Comparison of ENCODE assay signal across 1 cellular context in the genomic region with DNA sequence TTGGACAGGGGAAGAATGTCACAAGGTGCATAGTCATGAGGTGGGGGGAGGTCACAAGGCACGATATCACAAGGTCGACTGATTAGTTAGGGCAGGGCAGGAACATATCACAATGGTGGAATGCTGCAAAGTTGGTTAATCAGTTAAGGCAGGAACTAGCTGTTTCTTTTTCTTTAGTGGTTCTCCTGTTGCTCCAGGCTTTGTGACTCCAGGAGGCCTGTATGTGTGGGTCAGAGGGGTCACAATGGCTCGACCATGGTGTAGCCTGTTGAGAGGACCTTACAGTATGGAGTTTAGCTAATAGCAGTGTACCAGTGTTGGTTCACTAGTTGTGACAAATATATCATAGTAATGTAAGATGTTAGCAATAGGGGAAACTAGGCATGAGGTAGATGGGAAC.
TF ChIP-seq lines count a peak whose summit lies in the region.

No MANE protein-coding gene starts in this region.

TF ChIP-seq in GM23338, 12 proteins besides CTCF, POLR2A, EP300 and RAD21 (continued from another document):
- TF ChIP-seq, protein P1, sequence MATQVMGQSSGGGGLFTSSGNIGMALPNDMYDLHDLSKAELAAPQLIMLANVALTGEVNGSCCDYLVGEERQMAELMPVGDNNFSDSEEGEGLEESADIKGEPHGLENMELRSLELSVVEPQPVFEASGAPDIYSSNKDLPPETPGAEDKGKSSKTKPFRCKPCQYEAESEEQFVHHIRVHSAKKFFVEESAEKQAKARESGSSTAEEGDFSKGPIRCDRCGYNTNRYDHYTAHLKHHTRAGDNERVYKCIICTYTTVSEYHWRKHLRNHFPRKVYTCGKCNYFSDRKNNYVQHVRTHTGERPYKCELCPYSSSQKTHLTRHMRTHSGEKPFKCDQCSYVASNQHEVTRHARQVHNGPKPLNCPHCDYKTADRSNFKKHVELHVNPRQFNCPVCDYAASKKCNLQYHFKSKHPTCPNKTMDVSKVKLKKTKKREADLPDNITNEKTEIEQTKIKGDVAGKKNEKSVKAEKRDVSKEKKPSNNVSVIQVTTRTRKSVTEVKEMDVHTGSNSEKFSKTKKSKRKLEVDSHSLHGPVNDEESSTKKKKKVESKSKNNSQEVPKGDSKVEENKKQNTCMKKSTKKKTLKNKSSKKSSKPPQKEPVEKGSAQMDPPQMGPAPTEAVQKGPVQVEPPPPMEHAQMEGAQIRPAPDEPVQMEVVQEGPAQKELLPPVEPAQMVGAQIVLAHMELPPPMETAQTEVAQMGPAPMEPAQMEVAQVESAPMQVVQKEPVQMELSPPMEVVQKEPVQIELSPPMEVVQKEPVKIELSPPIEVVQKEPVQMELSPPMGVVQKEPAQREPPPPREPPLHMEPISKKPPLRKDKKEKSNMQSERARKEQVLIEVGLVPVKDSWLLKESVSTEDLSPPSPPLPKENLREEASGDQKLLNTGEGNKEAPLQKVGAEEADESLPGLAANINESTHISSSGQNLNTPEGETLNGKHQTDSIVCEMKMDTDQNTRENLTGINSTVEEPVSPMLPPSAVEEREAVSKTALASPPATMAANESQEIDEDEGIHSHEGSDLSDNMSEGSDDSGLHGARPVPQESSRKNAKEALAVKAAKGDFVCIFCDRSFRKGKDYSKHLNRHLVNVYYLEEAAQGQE (IDR thresholded peaks at IDR 0.05; ENCODE audit: unreplicated experiment): no peak
- no peak for TF ChIP-seq EZH2 (IDR thresholded peaks at IDR 0.05; ENCODE audit: low read depth, unreplicated experiment)
- no peak for TF ChIP-seq CREB1 (CRISPR knock-in tag; IDR thresholded peaks at IDR 0.05; ENCODE audit: low read depth)
- TF ChIP-seq, protein P2, sequence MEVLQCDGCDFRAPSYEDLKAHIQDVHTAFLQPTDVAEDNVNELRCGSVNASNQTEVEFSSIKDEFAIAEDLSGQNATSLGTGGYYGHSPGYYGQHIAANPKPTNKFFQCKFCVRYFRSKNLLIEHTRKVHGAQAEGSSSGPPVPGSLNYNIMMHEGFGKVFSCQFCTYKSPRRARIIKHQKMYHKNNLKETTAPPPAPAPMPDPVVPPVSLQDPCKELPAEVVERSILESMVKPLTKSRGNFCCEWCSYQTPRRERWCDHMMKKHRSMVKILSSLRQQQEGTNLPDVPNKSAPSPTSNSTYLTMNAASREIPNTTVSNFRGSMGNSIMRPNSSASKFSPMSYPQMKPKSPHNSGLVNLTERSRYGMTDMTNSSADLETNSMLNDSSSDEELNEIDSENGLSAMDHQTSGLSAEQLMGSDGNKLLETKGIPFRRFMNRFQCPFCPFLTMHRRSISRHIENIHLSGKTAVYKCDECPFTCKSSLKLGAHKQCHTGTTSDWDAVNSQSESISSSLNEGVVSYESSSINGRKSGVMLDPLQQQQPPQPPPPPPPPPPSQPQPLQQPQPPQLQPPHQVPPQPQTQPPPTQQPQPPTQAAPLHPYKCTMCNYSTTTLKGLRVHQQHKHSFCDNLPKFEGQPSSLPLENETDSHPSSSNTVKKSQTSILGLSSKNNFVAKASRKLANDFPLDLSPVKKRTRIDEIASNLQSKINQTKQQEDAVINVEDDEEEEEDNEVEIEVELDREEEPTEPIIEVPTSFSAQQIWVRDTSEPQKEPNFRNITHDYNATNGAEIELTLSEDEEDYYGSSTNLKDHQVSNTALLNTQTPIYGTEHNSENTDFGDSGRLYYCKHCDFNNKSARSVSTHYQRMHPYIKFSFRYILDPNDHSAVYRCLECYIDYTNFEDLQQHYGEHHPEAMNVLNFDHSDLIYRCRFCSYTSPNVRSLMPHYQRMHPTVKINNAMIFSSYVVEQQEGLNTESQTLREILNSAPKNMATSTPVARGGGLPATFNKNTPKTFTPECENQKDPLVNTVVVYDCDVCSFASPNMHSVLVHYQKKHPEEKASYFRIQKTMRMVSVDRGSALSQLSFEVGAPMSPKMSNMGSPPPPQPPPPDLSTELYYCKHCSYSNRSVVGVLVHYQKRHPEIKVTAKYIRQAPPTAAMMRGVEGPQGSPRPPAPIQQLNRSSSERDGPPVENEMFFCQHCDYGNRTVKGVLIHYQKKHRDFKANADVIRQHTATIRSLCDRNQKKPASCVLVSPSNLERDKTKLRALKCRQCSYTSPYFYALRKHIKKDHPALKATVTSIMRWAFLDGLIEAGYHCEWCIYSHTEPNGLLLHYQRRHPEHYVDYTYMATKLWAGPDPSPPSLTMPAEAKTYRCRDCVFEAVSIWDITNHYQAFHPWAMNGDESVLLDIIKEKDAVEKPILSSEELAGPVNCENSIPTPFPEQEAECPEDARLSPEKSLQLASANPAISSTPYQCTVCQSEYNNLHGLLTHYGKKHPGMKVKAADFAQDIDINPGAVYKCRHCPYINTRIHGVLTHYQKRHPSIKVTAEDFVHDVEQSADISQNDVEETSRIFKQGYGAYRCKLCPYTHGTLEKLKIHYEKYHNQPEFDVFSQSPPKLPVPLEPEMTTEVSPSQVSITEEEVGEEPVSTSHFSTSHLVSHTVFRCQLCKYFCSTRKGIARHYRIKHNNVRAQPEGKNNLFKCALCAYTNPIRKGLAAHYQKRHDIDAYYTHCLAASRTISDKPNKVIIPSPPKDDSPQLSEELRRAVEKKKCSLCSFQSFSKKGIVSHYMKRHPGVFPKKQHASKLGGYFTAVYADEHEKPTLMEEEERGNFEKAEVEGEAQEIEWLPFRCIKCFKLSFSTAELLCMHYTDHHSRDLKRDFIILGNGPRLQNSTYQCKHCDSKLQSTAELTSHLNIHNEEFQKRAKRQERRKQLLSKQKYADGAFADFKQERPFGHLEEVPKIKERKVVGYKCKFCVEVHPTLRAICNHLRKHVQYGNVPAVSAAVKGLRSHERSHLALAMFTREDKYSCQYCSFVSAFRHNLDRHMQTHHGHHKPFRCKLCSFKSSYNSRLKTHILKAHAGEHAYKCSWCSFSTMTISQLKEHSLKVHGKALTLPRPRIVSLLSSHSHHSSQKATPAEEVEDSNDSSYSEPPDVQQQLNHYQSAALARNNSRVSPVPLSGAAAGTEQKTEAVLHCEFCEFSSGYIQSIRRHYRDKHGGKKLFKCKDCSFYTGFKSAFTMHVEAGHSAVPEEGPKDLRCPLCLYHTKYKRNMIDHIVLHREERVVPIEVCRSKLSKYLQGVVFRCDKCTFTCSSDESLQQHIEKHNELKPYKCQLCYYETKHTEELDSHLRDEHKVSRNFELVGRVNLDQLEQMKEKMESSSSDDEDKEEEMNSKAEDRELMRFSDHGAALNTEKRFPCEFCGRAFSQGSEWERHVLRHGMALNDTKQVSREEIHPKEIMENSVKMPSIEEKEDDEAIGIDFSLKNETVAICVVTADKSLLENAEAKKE (CRISPR knock-in tag; IDR thresholded peaks at IDR 0.05): no peak
